Comparison of ENCODE assay signal across 10 cellular contexts in the genomic region with DNA sequence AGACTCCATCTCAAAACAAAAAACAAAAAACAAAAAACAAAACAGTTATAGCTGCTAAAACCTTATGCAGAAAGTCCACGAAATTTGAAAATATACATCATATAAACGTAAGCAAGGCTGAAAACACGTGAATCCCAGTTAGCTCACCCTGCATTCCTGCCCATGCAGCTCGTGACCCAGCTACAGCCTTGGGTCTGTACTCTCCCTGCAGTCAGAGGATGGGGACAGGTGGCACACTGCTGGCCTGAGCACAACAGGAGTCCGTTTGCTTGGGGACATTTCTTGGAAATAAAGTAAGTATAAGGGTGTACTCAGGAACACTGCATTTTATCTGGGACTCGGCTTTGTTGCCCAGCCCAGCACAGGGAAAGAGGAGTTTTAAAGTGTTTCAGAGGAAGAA. TPM values are rescaled to one million over a fixed set of nuclear protein-coding genes. Genes with fewer than 3 reads are reported as not detected.
DNase-seq lines count a peak whose midpoint lies in the region; ATAC-seq and TF ChIP-seq lines count a peak whose summit lies in the region.
"Had no signal": no experiment of that assay in that cellular context is flagged by ENCODE, and none has a peak within 500 bp of the region (broad histone marks: within the 10 kb centered on the region; RNA-seq: fewer than 3 reads in every experiment).

No MANE protein-coding gene starts in this region.

- H3K27ac ChIP-seq in heart right ventricle (peak overlapping the region in 7 of 10 donors; percentile 81 to 93 (median 86)), ascending aorta (peak overlapping the region; percentile 84 to 93), upper lobe of right lung (peak overlapping the region; percentile 56)

- H3K27me3 ChIP-seq in heart right ventricle (no peaks in the 10 kb centered on the region), ascending aorta (no peaks in the 10 kb centered on the region), upper lobe of right lung (no peaks in the 10 kb centered on the region)

- 43 to 62% methylated on average over 6 of the region's 6 CpGs for WGBS in heart right ventricle, 2 donors

- peak overlapping the region; percentile 59 for H3K27ac Mint-ChIP-seq in memory B cell

- DNase-seq in heart right ventricle (no peak), left ventricle myocardium superior (no peak), ascending aorta (ENCODE audit: low spot score in 2 of 2) (no peak), memory B cell (ENCODE audit: low spot score in 2 of 2) (no peak), upper lobe of right lung (no peak), NCI-H82 treated with DMSO at 0.1 percent for 48 hours (lab: John Stamatoyannopoulos, UW; ENCODE audit: unreplicated experiment) (no peak), GF-D8 (lab: John Stamatoyannopoulos, UW) (no peak), mucosa of gallbladder (ENCODE audit: low spot score) (no peak)
- DNase-seq: stimulated activated CD4-positive, alpha-beta T cell treated with anti-CD3 and anti-CD28 coated beads, Interleukin-2, amount 100 ng/mL, for 48 hours had no signal

- intact Hi-C loops in heart right ventricle (cut with DNase I), result loop anchor here in 1 of 10 donors (5.0 kb wide), 1 partner anchor 36 kb away; no protein-coding TSS in a partner anchor
- intact Hi-C loops in left ventricle myocardium superior (cut with micrococcal nuclease), result no loop called here
- intact Hi-C loops in ascending aorta (cut with DNase I), result loop anchor here (10.0 kb wide), 1 partner anchor 294 kb away; no protein-coding TSS in a partner anchor
- intact Hi-C loops in upper lobe of right lung (cut with DNase I), result no loop called here

- TF ChIP-seq CTCF in heart right ventricle (IDR thresholded peaks at IDR 0.05) (no peak), ascending aorta (IDR thresholded peaks at IDR 0.05) (no peak), upper lobe of right lung (IDR thresholded peaks at IDR 0.05) (no peak)

- H3K9me3 ChIP-seq in heart right ventricle (no peaks in the 10 kb centered on the region), ascending aorta (no peaks in the 10 kb centered on the region), upper lobe of right lung (no peaks in the 10 kb centered on the region)

- H3K36me3 ChIP-seq in heart right ventricle, result peaks cover 0 to 31% (median 0%) of the 10 kb centered on the region in 9 donors
- H3K36me3 ChIP-seq in ascending aorta, result no peaks in the 10 kb centered on the region
- no peaks in the 10 kb centered on the region for H3K36me3 ChIP-seq in upper lobe of right lung

- no peak overlapping the region for H3K4me3 Mint-ChIP-seq in memory B cell

- H3K36me3 Mint-ChIP-seq in memory B cell, result peaks cover 8% of the 10 kb centered on the region

- H3K4me1 Mint-ChIP-seq in memory B cell, result peaks cover 58% of the 10 kb centered on the region

- H3K27me3 Mint-ChIP-seq in memory B cell, result no peaks in the 10 kb centered on the region

- H3K4me1 ChIP-seq in heart right ventricle (peaks cover 44 to 100% (median 98%) of the 10 kb centered on the region in 9 donors), ascending aorta (peaks cover 56 to 97% of the 10 kb centered on the region in 2 donors), upper lobe of right lung (peaks cover 77% of the 10 kb centered on the region)

- no peaks in the 10 kb centered on the region for H3K9me3 Mint-ChIP-seq in memory B cell

- no peak for ATAC-seq in heart right ventricle
- no peak for ATAC-seq in left ventricle myocardium superior
- ATAC-seq in memory B cell (ENCODE audit: low read depth), result no peak
- ATAC-seq in upper lobe of right lung, result no peak

- H3K4me3 ChIP-seq in heart right ventricle, result no peak overlapping the region
- H3K4me3 ChIP-seq in ascending aorta, result no peak overlapping the region
- no peak overlapping the region for H3K4me3 ChIP-seq in upper lobe of right lung
- H3K4me3 ChIP-seq: K562 had no signal

RNA-seq across cellular contexts. Expression of gene CAPZB, which starts 44.3 kb away (rescaled TPM):
- total RNA-seq in heart right ventricle, result 100 to 1,000 TPM; 207 to 307 (median 228) TPM
- 100 to 1,000 TPM; 158 to 236 TPM for polyA plus RNA-seq in heart right ventricle
- total RNA-seq in left ventricle myocardium superior, result 252 TPM
- total RNA-seq in ascending aorta, result 102 TPM
- total RNA-seq in upper lobe of right lung, result 237 TPM
- total RNA-seq in mucosa of gallbladder, result 255 TPM
